Comparison of ENCODE assay signal across 8 cellular contexts in genomic region chr10:3525832-3526449, GRCh38.
DNase-seq lines count a peak whose midpoint lies in the region; ATAC-seq and TF ChIP-seq lines count a peak whose summit lies in the region.

No MANE protein-coding gene starts in this region.

- ATAC-seq in SK-N-SH treated with all-trans-retinoic acid at 6 μM for 48 hours, result peak; percentile 93

- no peak overlapping the region for H3K4me3 ChIP-seq in skeletal muscle cell (ENCODE audit: low read depth, low read length)

- H3K27ac ChIP-seq in caudate nucleus (ENCODE audit: low read depth, low read length), result no peak overlapping the region

- DNase-seq in EL, result peak; percentile 96
- DNase-seq in glomerular endothelial cell (ENCODE audit: extremely low read depth, low read depth, low spot score), result peak; percentile 71
- peak; percentile 98 for DNase-seq in skeletal muscle cell (ENCODE audit: low read depth)
- no peak for DNase-seq in NCI-H2081 (lab: John Stamatoyannopoulos, UW)
- no peak for DNase-seq in NCI-H2081 treated with DMSO at 0.1 percent for 48 hours (lab: John Stamatoyannopoulos, UW)
- no peak for DNase-seq in OCI-M2 (lab: John Stamatoyannopoulos, UW; ENCODE audit: unreplicated experiment)
- no peak for DNase-seq in caudate nucleus (lab: John Stamatoyannopoulos, UW)

TF ChIP-seq in SK-N-SH treated with all-trans-retinoic acid at 6 μM for 48 hours, 23 proteins besides CTCF, POLR2A, EP300 and RAD21:
- TF ChIP-seq ARNTL (CRISPR knock-in tag; IDR thresholded peaks at IDR 0.05; ENCODE audit: borderline replicate concordance, low read depth) (no peak), TOX (CRISPR knock-in tag; IDR thresholded peaks at IDR 0.05; ENCODE audit: borderline replicate concordance) (0 out of 2 replicates have a peak, but pooled peaks have one; percentile 55), CSDC2 (CRISPR knock-in tag; IDR thresholded peaks at IDR 0.05) (0 out of 2 replicates have a peak, but pooled peaks have one; percentile 14)

Comparison
In these comparisons a context has a peak if more than half of its experiments do, and no peak if none do; other contexts are left out.
1. DNase-seq: peak in EL (single experiment), glomerular endothelial cell (single experiment) and skeletal muscle cell (single experiment); none in NCI-H2081 (0 of 2), NCI-H2081 treated with DMSO at 0.1 percent for 48 hours (single experiment), OCI-M2 (single experiment) and caudate nucleus (0 of 61).